Comparison of ENCODE assay signal across 12 cellular contexts in genomic region chr3:13262493-13263211, GRCh38.
DNase-seq lines count a peak whose midpoint lies in the region; ATAC-seq and TF ChIP-seq lines count a peak whose summit lies in the region.
"Had no signal": no experiment of that assay in that cellular context is flagged by ENCODE, and none has a peak within 500 bp of the region (broad histone marks: within the 10 kb centered on the region; RNA-seq: fewer than 3 reads in every experiment).

No MANE protein-coding gene starts in this region.

- no peaks in the 10 kb centered on the region for H3K79me2 ChIP-seq in OCI-LY3 (ENCODE audit: low read length)

- H3K27me3 ChIP-seq in CD8-positive, alpha-beta T cell (ENCODE audit: insufficient read depth, low read length), result no peaks in the 10 kb centered on the region
- peaks cover 41% of the 10 kb centered on the region for H3K27me3 ChIP-seq in OCI-LY3 (ENCODE audit: low read depth, low read length)
- H3K27me3 ChIP-seq: tibial nerve had no signal

- H3K4me3 Mint-ChIP-seq in CD8-positive, alpha-beta T cell, result no peak overlapping the region
- no peak overlapping the region for H3K4me3 Mint-ChIP-seq in mesothelial cell of epicardium

- no peaks in the 10 kb centered on the region for H3K9me3 ChIP-seq in CD8-positive, alpha-beta T cell (ENCODE audit: low read length)
- no peaks in the 10 kb centered on the region for H3K9me3 ChIP-seq in OCI-LY3 (ENCODE audit: insufficient read depth, low read length)

- no peaks in the 10 kb centered on the region for H3K9me3 Mint-ChIP-seq in CD8-positive, alpha-beta T cell
- H3K9me3 Mint-ChIP-seq in mesothelial cell of epicardium, result no peaks in the 10 kb centered on the region

- intact Hi-C loops in CD8-positive, alpha-beta T cell (cut with DNase I, micrococcal nuclease), result no loop called here

- peak overlapping the region; percentile 1; the same call in 1 of the 2 replicates for H3K4me2 ChIP-seq in OCI-LY3 (ENCODE audit: low read length)

- POLR2A ChIA-PET in CD8-positive, alpha-beta T cell (lab: Charles Lee), result no interaction called here

- H3K4me1 Mint-ChIP-seq in CD8-positive, alpha-beta T cell (ENCODE audit: low read depth), result peaks cover 9% of the 10 kb centered on the region
- H3K4me1 Mint-ChIP-seq in mesothelial cell of epicardium, result no peaks in the 10 kb centered on the region

- no peak overlapping the region for H3K27ac ChIP-seq in CD8-positive, alpha-beta T cell (ENCODE audit: low read depth, low read length)
- no peak overlapping the region for H3K27ac ChIP-seq in OCI-LY3 (ENCODE audit: low read length)
- H3K27ac ChIP-seq: foreskin keratinocyte, tibial nerve had no signal

- no peak overlapping the region for H2AFZ ChIP-seq in OCI-LY3 (ENCODE audit: low read depth, low read length)

- H3K27ac Mint-ChIP-seq in CD8-positive, alpha-beta T cell, result peak overlapping the region; percentile 29
- H3K27ac Mint-ChIP-seq in mesothelial cell of epicardium, result no peak overlapping the region

- no peaks in the 10 kb centered on the region for H4K20me1 ChIP-seq in OCI-LY3 (ENCODE audit: insufficient read depth, low read length)

- no peak overlapping the region for H3K4me3 ChIP-seq in CD8-positive, alpha-beta T cell (ENCODE audit: low read depth, low read length)
- H3K4me3 ChIP-seq in OCI-LY3 (ENCODE audit: low read length), result no peak overlapping the region
- H3K4me3 ChIP-seq: tibial nerve had no signal

- H3K27me3 Mint-ChIP-seq in CD8-positive, alpha-beta T cell (ENCODE audit: low read depth), result peaks cover 5% of the 10 kb centered on the region
- H3K27me3 Mint-ChIP-seq in mesothelial cell of epicardium (ENCODE audit: low read depth), result peaks cover 6% of the 10 kb centered on the region

- no peak for ATAC-seq in CD8-positive, alpha-beta T cell
- peak; percentile 53 for ATAC-seq in GM21619 (IDR thresholded peaks at IDR 0.05; ENCODE audit: unreplicated experiment)
- ATAC-seq: foreskin keratinocyte had no signal

- no peak overlapping the region for H3K9ac ChIP-seq in OCI-LY3 (ENCODE audit: low read length)

- no peak for TF ChIP-seq CTCF in CD8-positive, alpha-beta T cell (IDR thresholded peaks at IDR 0.05)
- TF ChIP-seq CTCF in OCI-LY3 (IDR thresholded peaks at IDR 0.05; ENCODE audit: low read depth, low read length) (no peak), mesothelial cell of epicardium (IDR thresholded peaks at IDR 0.05; ENCODE audit: unreplicated experiment) (no peak)

- peak in 1 of 7 experiments; percentile 8 for DNase-seq in CD8-positive, alpha-beta T cell
- DNase-seq in kidney glomerular epithelial cell (lab: John Stamatoyannopoulos, UW), result peak; percentile 22
- no peak for DNase-seq in mesothelial cell of epicardium (ENCODE audit: low spot score in 2 of 2, unreplicated experiment in 2 of 2)
- no peak for DNase-seq in effector CD4-positive, alpha-beta T cell
- DNase-seq in superior temporal gyrus (ENCODE audit: extremely low spot score), result no peak
- no peak for DNase-seq in NCI-H526 treated with DMSO at 0.1 percent for 48 hours (lab: John Stamatoyannopoulos, UW)
- DNase-seq: activated CD4-positive, alpha-beta T cell treated with anti-CD3 and anti-CD28 coated beads, Interleukin-2, amount 50 U/mL, for 48 hours; foreskin keratinocyte; NCI-H1092 treated with DMSO at 0.1 percent for 48 hours had no signal

- H3K36me3 Mint-ChIP-seq in CD8-positive, alpha-beta T cell, result no peaks in the 10 kb centered on the region
- no peaks in the 10 kb centered on the region for H3K36me3 Mint-ChIP-seq in mesothelial cell of epicardium

- CTCF ChIA-PET in CD8-positive, alpha-beta T cell (lab: Charles Lee), result interaction anchor here (1.5 kb wide), 1 partner anchor 8 kb away, joined by 3 read pairs; no protein-coding TSS in a partner anchor

- peaks cover 10% of the 10 kb centered on the region for H3K4me1 ChIP-seq in CD8-positive, alpha-beta T cell (ENCODE audit: insufficient read depth, low read length)
- peaks cover 6% of the 10 kb centered on the region for H3K4me1 ChIP-seq in OCI-LY3 (ENCODE audit: low read length)
- H3K4me1 ChIP-seq: foreskin keratinocyte, tibial nerve had no signal

- H3K36me3 ChIP-seq in CD8-positive, alpha-beta T cell (ENCODE audit: insufficient read depth, low read length), result no peaks in the 10 kb centered on the region
- no peaks in the 10 kb centered on the region for H3K36me3 ChIP-seq in OCI-LY3 (replicated peaks; ENCODE audit: low read depth, low read length)
- H3K36me3 ChIP-seq: tibial nerve had no signal
